In genomic region chr11:114819028-114819427, GRCh38 we compare ENCODE assay signal across 17 cellular contexts.
DNase-seq lines count a peak whose midpoint lies in the region; ATAC-seq and TF ChIP-seq lines count a peak whose summit lies in the region.
"Had no signal": no experiment of that assay in that cellular context is flagged by ENCODE, and none has a peak within 500 bp of the region (broad histone marks: within the 10 kb centered on the region; RNA-seq: fewer than 3 reads in every experiment).

No MANE protein-coding gene starts in this region.

- H3K27me3 Mint-ChIP-seq in osteocyte (ENCODE audit: unreplicated experiment): no peaks in the 10 kb centered on the region
- peaks cover 3% of the 10 kb centered on the region for H3K27me3 Mint-ChIP-seq in CD8-positive, alpha-beta T cell (ENCODE audit: low read depth)
- peaks cover 4 to 7% of the 10 kb centered on the region in 2 donors for H3K27me3 Mint-ChIP-seq in natural killer cell treated with Interleukin-12 subunit alpha and Interleukin-12 subunit beta and Interleukin-15 and Interleukin-18, amount 100 ng/mL, for 72 hours

- CTCF ChIA-PET in CD8-positive, alpha-beta T cell (lab: Charles Lee): no interaction called here

- H3K9me3 Mint-ChIP-seq in osteocyte (ENCODE audit: unreplicated experiment): peaks cover 8% of the 10 kb centered on the region
- H3K9me3 Mint-ChIP-seq in CD8-positive, alpha-beta T cell: peaks cover 3% of the 10 kb centered on the region
- no peaks in the 10 kb centered on the region for H3K9me3 Mint-ChIP-seq in natural killer cell treated with Interleukin-12 subunit alpha and Interleukin-12 subunit beta and Interleukin-15 and Interleukin-18, amount 100 ng/mL, for 72 hours

- no peak for TF ChIP-seq CTCF in fibroblast of mammary gland (conservative IDR thresholded peaks at IDR 0.05; ENCODE audit: control insufficient read depth, insufficient read depth, low read depth, low read length)
- no peak for TF ChIP-seq CTCF in osteocyte (IDR thresholded peaks at IDR 0.05)
- TF ChIP-seq CTCF in CD8-positive, alpha-beta T cell (IDR thresholded peaks at IDR 0.05): no peak

- H3K36me3 Mint-ChIP-seq in osteocyte (ENCODE audit: unreplicated experiment): no peaks in the 10 kb centered on the region
- no peaks in the 10 kb centered on the region for H3K36me3 Mint-ChIP-seq in CD8-positive, alpha-beta T cell
- no peaks in the 10 kb centered on the region for H3K36me3 Mint-ChIP-seq in natural killer cell treated with Interleukin-12 subunit alpha and Interleukin-12 subunit beta and Interleukin-15 and Interleukin-18, amount 100 ng/mL, for 72 hours

- no peak overlapping the region for H3K4me3 Mint-ChIP-seq in osteocyte (ENCODE audit: unreplicated experiment)
- H3K4me3 Mint-ChIP-seq in CD8-positive, alpha-beta T cell: no peak overlapping the region
- no peak overlapping the region for H3K4me3 Mint-ChIP-seq in natural killer cell treated with Interleukin-12 subunit alpha and Interleukin-12 subunit beta and Interleukin-15 and Interleukin-18, amount 100 ng/mL, for 72 hours

- POLR2A ChIA-PET in CD8-positive, alpha-beta T cell (lab: Charles Lee): no interaction called here

- H3K27ac Mint-ChIP-seq in osteocyte (ENCODE audit: unreplicated experiment): no peak overlapping the region
- H3K27ac Mint-ChIP-seq in CD8-positive, alpha-beta T cell: no peak overlapping the region
- H3K27ac Mint-ChIP-seq in natural killer cell treated with Interleukin-12 subunit alpha and Interleukin-12 subunit beta and Interleukin-15 and Interleukin-18, amount 100 ng/mL, for 72 hours: no peak overlapping the region

- H3K4me1 Mint-ChIP-seq in osteocyte (ENCODE audit: unreplicated experiment): no peaks in the 10 kb centered on the region
- no peaks in the 10 kb centered on the region for H3K4me1 Mint-ChIP-seq in CD8-positive, alpha-beta T cell (ENCODE audit: low read depth)
- H3K4me1 Mint-ChIP-seq in natural killer cell treated with Interleukin-12 subunit alpha and Interleukin-12 subunit beta and Interleukin-15 and Interleukin-18, amount 100 ng/mL, for 72 hours (ENCODE audit: low read depth in 2 of 2): no peaks in the 10 kb centered on the region

- H3K4me3 ChIP-seq in MG63 (no peak overlapping the region), fibroblast of mammary gland (ENCODE audit: control insufficient read depth, low read depth, low read length) (no peak overlapping the region)
- no peak overlapping the region for H3K4me3 ChIP-seq in CD8-positive, alpha-beta T cell (ENCODE audit: low read depth, low read length)
- H3K4me3 ChIP-seq: Peyer's patch had no signal

- H3K9me3 ChIP-seq in MG63: no peaks in the 10 kb centered on the region
- no peaks in the 10 kb centered on the region for H3K9me3 ChIP-seq in CD8-positive, alpha-beta T cell (ENCODE audit: low read length)
- H3K9me3 ChIP-seq: Peyer's patch had no signal

- no peaks in the 10 kb centered on the region for H3K36me3 ChIP-seq in MG63
- H3K36me3 ChIP-seq in CD8-positive, alpha-beta T cell (ENCODE audit: insufficient read depth, low read length): no peaks in the 10 kb centered on the region
- H3K36me3 ChIP-seq: Peyer's patch had no signal

- H3K27ac ChIP-seq in CD8-positive, alpha-beta T cell (ENCODE audit: low read depth, low read length): no peak overlapping the region
- H3K27ac ChIP-seq: C4-2B, HL-60, Peyer's patch had no signal

- no peak for ATAC-seq in CD8-positive, alpha-beta T cell
- no peak for ATAC-seq in natural killer cell treated with Interleukin-12 subunit alpha and Interleukin-12 subunit beta and Interleukin-15 and Interleukin-18, amount 100 ng/mL, for 72 hours
- ATAC-seq: HCT116, SK-N-SH treated with all-trans-retinoic acid at 6 μM for 48 hours had no signal

- intact Hi-C loops in CD8-positive, alpha-beta T cell (cut with DNase I, micrococcal nuclease): no loop called here

- H3K27me3 ChIP-seq in MG63: no peaks in the 10 kb centered on the region
- no peaks in the 10 kb centered on the region for H3K27me3 ChIP-seq in CD8-positive, alpha-beta T cell (ENCODE audit: insufficient read depth, low read length)
- H3K27me3 ChIP-seq: Peyer's patch had no signal

- H3K4me1 ChIP-seq in CD8-positive, alpha-beta T cell (ENCODE audit: insufficient read depth, low read length): no peaks in the 10 kb centered on the region
- H3K4me1 ChIP-seq: Peyer's patch had no signal

- peak; percentile 55 for DNase-seq in Daoy (ENCODE audit: low read depth)
- peak; percentile 25 for DNase-seq in MG63
- DNase-seq in amniotic epithelial cell (ENCODE audit: low read depth): peak; percentile 33
- DNase-seq in fibroblast of mammary gland (ENCODE audit: low read depth): peak; percentile 7
- DNase-seq in osteocyte (ENCODE audit: extremely low spot score, unreplicated experiment): no peak
- DNase-seq in CD8-positive, alpha-beta T cell: no peak
- no peak for DNase-seq in cerebellar cortex (ENCODE audit: low spot score)
- no peak for DNase-seq in natural killer cell treated with Interleukin-12 subunit alpha and Interleukin-12 subunit beta and Interleukin-15 and Interleukin-18, amount 100 ng/mL, for 72 hours (ENCODE audit: low spot score)
- DNase-seq: COR-L47, NCI-H1092, NCI-H510A treated with DMSO at 0.1 percent for 48 hours, Peyer's patch, SHP77 had no signal

Comparison
In these comparisons a context has a peak if more than half of its experiments do, and no peak if none do; other contexts are left out.
1. DNase-seq: peak in Daoy (single experiment), MG63 (single experiment), amniotic epithelial cell (single experiment) and fibroblast of mammary gland (single experiment); none in osteocyte (single experiment), CD8-positive, alpha-beta T cell (0 of 7), cerebellar cortex (single experiment) and natural killer cell treated with Interleukin-12 subunit alpha and Interleukin-12 subunit beta and Interleukin-15 and Interleukin-18, amount 100 ng/mL, for 72 hours (single experiment).